In the genomic region with DNA sequence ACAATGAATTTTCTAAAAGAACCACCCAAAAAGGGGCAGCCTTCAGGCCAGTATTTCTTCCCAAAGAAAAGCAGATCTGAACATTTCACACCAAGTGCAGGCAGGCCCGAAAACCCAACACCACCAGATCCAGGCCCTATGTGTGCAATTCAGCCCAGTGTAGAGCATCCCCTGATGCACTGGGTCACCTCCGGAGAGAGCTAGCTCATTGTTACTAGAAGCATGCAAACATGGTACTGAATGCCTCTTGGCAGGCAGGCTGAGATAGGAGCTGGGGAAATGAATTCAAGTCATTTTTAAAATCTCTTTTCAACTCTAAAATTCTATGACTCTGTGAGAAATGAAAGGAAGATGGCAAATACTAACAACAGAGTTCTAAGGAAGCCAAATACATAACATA, we compare ENCODE assay signal across 21 cellular contexts.
"Had no signal": no experiment of that assay in that cellular context is flagged by ENCODE, and none has a peak within 500 bp of the region (broad histone marks: within the 10 kb centered on the region; RNA-seq: fewer than 3 reads in every experiment).

No MANE protein-coding gene starts in this region.

- DNase-seq: activated CD8-positive, alpha-beta T cell treated with anti-CD3 and anti-CD28 coated beads, Interleukin-2, amount 10 ng/mL, durations not matched to agents 7 days and 5 days; activated naive CD4-positive, alpha-beta T cell; activated naive CD8-positive, alpha-beta T cell treated with anti-CD3 and anti-CD28 coated beads, Interleukin-2, amount 10 ng/mL, durations not matched to agents 7 days and 5 days; activated T-cell treated with anti-CD3 and anti-CD28 coated beads, Interleukin-2, amount 50 U/mL, for 1 hour; amniotic stem cell; heart left ventricle; left cardiac atrium; mesendoderm; naive thymus-derived CD4-positive, alpha-beta T cell; retina; stimulated activated CD4-positive, alpha-beta T cell treated with anti-CD3 and anti-CD28 coated beads, Interleukin-2, amount 100 ng/mL, for 48 hours; stimulated activated naive CD4-positive, alpha-beta T cell treated with Interleukin-2 at 50 U/mL for 16 hours; T1000; thyroid gland; upper lobe of right lung had no signal

- H3K36me3 Mint-ChIP-seq: neural progenitor cell had no signal

- H3K4me3 ChIP-seq: cardiac muscle cell, gastroesophageal sphincter, heart left ventricle, neural progenitor cell, thyroid gland, upper lobe of right lung had no signal

- H3K4me3 Mint-ChIP-seq: activated CD8-positive, alpha-beta T cell treated with anti-CD3 and anti-CD28 coated beads, Interleukin-2, amount 10 ng/mL, durations not matched to agents 7 days and 5 days; activated naive CD8-positive, alpha-beta T cell treated with anti-CD3 and anti-CD28 coated beads, Interleukin-2, amount 10 ng/mL, durations not matched to agents 7 days and 5 days; neural progenitor cell; WTC11 had no signal

- H3K27ac Mint-ChIP-seq: activated CD8-positive, alpha-beta T cell treated with anti-CD3 and anti-CD28 coated beads, Interleukin-2, amount 10 ng/mL, durations not matched to agents 7 days and 5 days; activated naive CD8-positive, alpha-beta T cell treated with anti-CD3 and anti-CD28 coated beads, Interleukin-2, amount 10 ng/mL, durations not matched to agents 7 days and 5 days; activated T-helper 2 cell treated with anti-CD3 and anti-CD28 coated beads, Interferon-gamma antibody, Interleukin-2, Interleukin-4, amounts not matched to agents 10 μg/mL and 5 μg/mL and 100 μg/mL, durations not matched to agents 14 hours and 24 hours and 36 hours; neural progenitor cell; WTC11 had no signal

- H3K27me3 Mint-ChIP-seq: activated naive CD8-positive, alpha-beta T cell treated with anti-CD3 and anti-CD28 coated beads, Interleukin-2, amount 10 ng/mL, durations not matched to agents 7 days and 5 days; naive thymus-derived CD4-positive, alpha-beta T cell had no signal

- H3K27me3 ChIP-seq: cardiac muscle cell, gastroesophageal sphincter, heart left ventricle, neural progenitor cell, thyroid gland, upper lobe of right lung had no signal

- H3K36me3 ChIP-seq: cardiac muscle cell, neural progenitor cell, thyroid gland had no signal

- H3K27ac ChIP-seq: cardiac muscle cell, epithelial cell of prostate, gastroesophageal sphincter, heart left ventricle, neural progenitor cell, thyroid gland, upper lobe of right lung had no signal

- H3K9me3 Mint-ChIP-seq: activated naive CD8-positive, alpha-beta T cell treated with anti-CD3 and anti-CD28 coated beads, Interleukin-2, amount 10 ng/mL, durations not matched to agents 7 days and 5 days; activated T-helper 2 cell treated with anti-CD3 and anti-CD28 coated beads, Interferon-gamma antibody, Interleukin-2, Interleukin-4, amounts not matched to agents 10 μg/mL and 5 μg/mL and 100 μg/mL, durations not matched to agents 14 hours and 24 hours and 36 hours; naive thymus-derived CD4-positive, alpha-beta T cell; WTC11 had no signal
